ENCODE assay signal across 8 cellular contexts in the genomic region with DNA sequence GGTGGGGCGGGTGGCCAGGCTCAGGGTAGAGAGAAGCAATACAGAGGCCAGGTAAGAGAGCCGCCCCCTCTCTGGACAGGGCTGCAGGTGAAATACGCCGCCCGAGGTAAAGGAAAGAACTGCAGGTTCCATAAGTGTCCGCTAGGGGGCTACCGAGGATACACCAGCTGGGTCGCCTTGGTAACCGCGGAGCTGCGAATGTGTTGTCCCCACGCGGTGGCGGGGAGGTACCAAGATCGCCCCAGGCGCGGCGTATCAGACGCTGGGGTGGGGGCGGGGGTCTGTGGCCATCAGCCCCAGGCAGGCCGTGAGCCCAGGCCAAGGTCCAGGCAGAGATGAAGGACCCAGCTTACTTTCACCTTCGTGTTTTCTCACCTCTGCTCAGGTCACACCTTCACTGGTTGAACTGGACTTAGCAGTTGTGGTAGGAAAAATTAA. TPM values are rescaled to one million over a fixed set of nuclear protein-coding genes. Genes with fewer than 3 reads are reported as not detected.
A peak's percentile ranks its signal among the peaks of the same experiment; 100 is the strongest.
DNase-seq lines count a peak whose midpoint lies in the region; ATAC-seq and TF ChIP-seq lines count a peak whose summit lies in the region.

No MANE protein-coding gene starts in this region.

- H3K4me3 Mint-ChIP-seq in Calu3 (ENCODE audit: low read depth, unreplicated experiment) (peak overlapping the region; percentile 47), nephron (peak overlapping the region; percentile 21 to 47 (median 30))

- peaks cover 7% of the 10 kb centered on the region for H3K36me3 Mint-ChIP-seq in Calu3 (ENCODE audit: insufficient read depth, unreplicated experiment)
- H3K36me3 Mint-ChIP-seq in nephron (ENCODE audit: low read depth): no peaks in the 10 kb centered on the region

- peaks cover 11% of the 10 kb centered on the region for H3K4me1 Mint-ChIP-seq in Calu3 (ENCODE audit: low read depth, unreplicated experiment)
- H3K4me1 Mint-ChIP-seq in nephron: no peaks in the 10 kb centered on the region

- H3K27me3 Mint-ChIP-seq in Calu3 (ENCODE audit: unreplicated experiment) (peaks cover 8% of the 10 kb centered on the region), nephron (ENCODE audit: low read depth) (peaks cover 16% of the 10 kb centered on the region)

- H3K9me3 Mint-ChIP-seq in Calu3 (ENCODE audit: low read depth, unreplicated experiment) (peaks cover 2% of the 10 kb centered on the region), nephron (no peaks in the 10 kb centered on the region)

- H3K27me3 ChIP-seq in Peyer's patch: no peaks in the 10 kb centered on the region

- CTCF ChIA-PET in Calu3 (lab: Charles Lee): interaction anchor here (0.7 to 2.4 kb wide), 12 partner anchors 8 to 134 kb away, joined by 3 to 11 read pairs (median 4); a partner anchor contains a TSS

- H3K9me3 ChIP-seq in Peyer's patch: no peaks in the 10 kb centered on the region

- no peaks in the 10 kb centered on the region for H3K36me3 ChIP-seq in Peyer's patch

- TF ChIP-seq POLR2A in Peyer's patch (IDR thresholded peaks at IDR 0.05): no peak

- intact Hi-C loops in Calu3 (cut with micrococcal nuclease; ENCODE audit: unreplicated experiment): loop anchor here (5.0 to 10.0 kb wide), 3 partner anchors 123 to 604 kb away; no protein-coding TSS in a partner anchor

- H3K27ac ChIP-seq in Peyer's patch: no peak overlapping the region

- peak; percentile 86 for ATAC-seq in GM21619 (IDR thresholded peaks at IDR 0.05; ENCODE audit: unreplicated experiment)

- no peak overlapping the region for H3K27ac Mint-ChIP-seq in Calu3 (ENCODE audit: unreplicated experiment)
- H3K27ac Mint-ChIP-seq in nephron: no peak overlapping the region

- peaks cover 0 to 11% (median 0%) of the 10 kb centered on the region in 4 donors for H3K4me1 ChIP-seq in Peyer's patch

- no TSS peak for BruUV-seq in Calu3 (replicated peaks; lab: Mats Ljungman, UMichigan)

- peak; percentile 100 for TF ChIP-seq CTCF in Calu3 (IDR thresholded peaks at IDR 0.05; ENCODE audit: unreplicated experiment)
- peak; percentile 99 for TF ChIP-seq CTCF in LNCaP clone FGC (IDR thresholded peaks at IDR 0.05; ENCODE audit: control insufficient read depth, extremely low read depth, insufficient read depth)
- TF ChIP-seq CTCF in Peyer's patch (IDR thresholded peaks at IDR 0.05): peak; percentile 86 to 99 (median 98)
- peak; percentile 98 to 99 (median 98) for TF ChIP-seq CTCF in nephron (IDR thresholded peaks at IDR 0.05; ENCODE audit: unreplicated experiment in 3 of 3)

- H3K4me3 ChIP-seq in LNCaP clone FGC (ENCODE audit: low read depth, low read length) (peak overlapping the region; percentile 28), Peyer's patch (peak overlapping the region in 3 of 4 donors; percentile 32 to 40 (median 39))

- DNase-seq in Calu3 (peak; percentile 96), LNCaP clone FGC (ENCODE audit: low read depth) (peak; percentile 69), Peyer's patch (peak; percentile 84 to 96 (median 89)), fibroblast of gingiva (ENCODE audit: low read depth) (peak; percentile 71)
- peak; percentile 86 to 89 for DNase-seq in activated T-cell treated with anti-CD3 and anti-CD28 coated beads, Interleukin-2, amount 50 U/mL, for 48 hours
- peak; percentile 70 to 88 (median 81) for DNase-seq in stimulated activated naive CD4-positive, alpha-beta T cell (lab: John Stamatoyannopoulos, UW)

RNA-seq across cellular contexts. Expression of a gene that starts 18.4 kb away (rescaled TPM):
- total RNA-seq in Calu3 (2022) (30.4 and 32.1 TPM in 2 replicates), Peyer's patch (10 to 100 TPM in 2 of 4 donors, 1 to 10 TPM in 2; 5.4 to 30.5 (median 10.6) TPM)
